ENCODE assay signal across 10 cellular contexts in genomic region chr6:149965191-149966020, GRCh38. TPM values are rescaled to one million over a fixed set of nuclear protein-coding genes. Genes with fewer than 3 reads are reported as not detected.
DNase-seq lines count a peak whose midpoint lies in the region; ATAC-seq, FAIRE-seq and TF ChIP-seq lines count a peak whose summit lies in the region.
"Had no signal": no experiment of that assay in that cellular context is flagged by ENCODE, and none has a peak within 500 bp of the region (broad histone marks: within the 10 kb centered on the region; RNA-seq: fewer than 3 reads in every experiment).

No MANE protein-coding gene starts in this region.

- POLR2A ChIA-PET in GM12878 (lab: Charles Lee): no interaction called here

- H3K9me3 ChIP-seq in GM12878 (replicated peaks; ENCODE audit: control insufficient read depth, insufficient read depth, low read length) (peaks cover 17% of the 10 kb centered on the region; the same call in 2 of the 3 replicates), lower lobe of right lung (no peaks in the 10 kb centered on the region), vagina (no peaks in the 10 kb centered on the region)

- H3K79me2 ChIP-seq in GM12878 (ENCODE audit: control insufficient read depth, insufficient read depth, low read length): no peaks in the 10 kb centered on the region

- 0 out of 2 replicates have a peak overlapping the region, but pooled peaks have one; percentile 9 for H3K4me2 ChIP-seq in GM12878 (ENCODE audit: control insufficient read depth, insufficient read depth)

- H3K27ac ChIP-seq in GM12878 (ENCODE audit: control insufficient read depth, insufficient read depth) (no peak overlapping the region), lower lobe of right lung (no peak overlapping the region), vagina (no peak overlapping the region)
- H3K27ac ChIP-seq: epithelial cell of prostate had no signal

- H3K4me1 ChIP-seq in GM12878 (ENCODE audit: control insufficient read depth, insufficient read depth, low read length): peaks cover 7% of the 10 kb centered on the region
- H3K4me1 ChIP-seq in lower lobe of right lung: peaks cover 25% of the 10 kb centered on the region
- H3K4me1 ChIP-seq in vagina: peaks cover 28% of the 10 kb centered on the region

- ATAC-seq in Right ventricle myocardium inferior (no peak), GM12878 (no peak), lower lobe of right lung (peak in 1 of 2 donors; percentile 2), GM19397 (IDR thresholded peaks at IDR 0.05; ENCODE audit: unreplicated experiment) (no peak)

- WGBS in GM12878 (ENCODE audit: insufficient coverage, insufficient replicate concordance, low lambda C conversion rate, missing lambda C conversion rate): 24% methylated on average over 38 of the region's 38 CpGs

- no TSS peak for BruUV-seq in GM12878 (replicated peaks; lab: Mats Ljungman, UMichigan)

- CTCF ChIA-PET in GM12878 (lab: Yijun Ruan, JAX): no interaction called here

- TF ChIP-seq POLR2A in GM12878 (IDR thresholded peaks at IDR 0.05; ENCODE audit: low read depth, low read length): no peak
- TF ChIP-seq POLR2A in vagina (IDR thresholded peaks at IDR 0.05): no peak

- H3K27me3 ChIP-seq in GM12878 (replicated peaks in 1 of 2; ENCODE audit: control insufficient read depth in 2 of 2, insufficient read depth in 2 of 2, low read length in 1 of 2) (peaks cover 17 to 21% of the 10 kb centered on the region in 2 experiments), lower lobe of right lung (ENCODE audit: low read depth) (peaks cover 51% of the 10 kb centered on the region), vagina (peaks cover 5% of the 10 kb centered on the region)

- FAIRE-seq in GM12878 (lab: Jason Lieb, UNC): no peak
- FAIRE-seq: G401.6 had no signal

- no peak for TF ChIP-seq EP300 in GM12878 (IDR thresholded peaks at IDR 0.05; ENCODE audit: borderline replicate concordance in 1 of 2, control insufficient read depth in 1 of 2, low read depth in 2 of 2, low read length in 2 of 2)

- no peak overlapping the region for H2AFZ ChIP-seq in GM12878 (ENCODE audit: control insufficient read depth, low read depth, low read length)

- H3K4me3 ChIP-seq in GM12878 (no peak overlapping the region), lower lobe of right lung (peak overlapping the region; percentile 64), vagina (peak overlapping the region; percentile 47 to 56)

- no peak for TF ChIP-seq RAD21 in GM12878 (IDR thresholded peaks at IDR 0.05; ENCODE audit: insufficient read depth, low read depth, low read length)

- peak; percentile 73 for DNase-seq in cardiac septum (ENCODE audit: low spot score)
- DNase-seq in Right ventricle myocardium inferior (ENCODE audit: missing footprints): no peak
- DNase-seq in GM12878 (ENCODE audit: low read depth, low spot score): no peak
- DNase-seq in lower lobe of right lung: no peak
- peak in 1 of 2 donors; percentile 78 for DNase-seq in vagina (ENCODE audit: extremely low spot score in 2 of 2)
- no peak for DNase-seq in amniotic stem cell (lab: John Stamatoyannopoulos, UW)
- DNase-seq in occipital lobe (lab: John Stamatoyannopoulos, UW): no peak

- TF ChIP-seq CTCF in GM12878 (IDR thresholded peaks at IDR 0.05 in 2 of 3, conservative IDR thresholded peaks at IDR 0.05 in 1 of 3; ENCODE audit: control insufficient read depth in 2 of 3, extremely low read depth in 1 of 3, insufficient read depth in 1 of 3, low read depth in 3 of 3, low read length in 3 of 3) (no peak), lower lobe of right lung (IDR thresholded peaks at IDR 0.05) (no peak), vagina (IDR thresholded peaks at IDR 0.05) (no peak)

- no peaks in the 10 kb centered on the region for H3K36me3 ChIP-seq in GM12878 (ENCODE audit: control insufficient read depth in 2 of 2, insufficient read depth in 2 of 2, low read length in 1 of 2)
- H3K36me3 ChIP-seq in lower lobe of right lung: no peaks in the 10 kb centered on the region
- no peaks in the 10 kb centered on the region for H3K36me3 ChIP-seq in vagina

- in situ Hi-C loops in GM12878 (cut with MboI): no loop called here

- no peak overlapping the region for H3K9ac ChIP-seq in GM12878 (ENCODE audit: control insufficient read depth, insufficient read depth, low read length)

- H4K20me1 ChIP-seq in GM12878 (ENCODE audit: control insufficient read depth, insufficient read depth): no peaks in the 10 kb centered on the region

- intact Hi-C loops in cardiac septum (cut with DNase I): no loop called here
- intact Hi-C loops in Right ventricle myocardium inferior (cut with DNase I): no loop called here
- intact Hi-C loops in GM12878 (cut with micrococcal nuclease; ENCODE audit: unreplicated experiment): no loop called here
- intact Hi-C loops in lower lobe of right lung (cut with DNase I): no loop called here
- intact Hi-C loops in vagina (cut with DNase I): no loop called here

- RAD21 ChIA-PET in GM12878 (lab: Charles Lee; ENCODE audit: unreplicated experiment): no interaction called here

- SMC1A ChIA-PET in GM12878 (lab: Charles Lee; ENCODE audit: uncharacterized antibody, unreplicated experiment): no interaction called here

RNA-seq across cellular contexts. Expression of gene ULBP1, which starts 1.7 kb away (rescaled TPM):
- total RNA-seq in cardiac septum: 0.16 TPM
- 0.30 TPM for total RNA-seq in Right ventricle myocardium inferior
- total RNA-seq in GM12878 (2013; cell fraction: nucleolus; rRNA removed): 0.15 TPM in 1 of 2 replicates, not detected in the other
- total RNA-seq in GM12878 (2014; rRNA removed): not detected in 2 replicates
- total RNA-seq in GM12878 (2014; rRNA removed; fragmentation: Illumina TruSeq; extraction: Trizol): not detected in 2 replicates
- total RNA-seq in GM12878 (2021): not detected in 2 replicates
- polyA plus RNA-seq in GM12878 (2011; ENCODE audit: low read depth): 0.07 TPM
- polyA plus RNA-seq in GM12878 (2011; rRNA removed): 0.10 and 0.12 TPM in 2 replicates
- polyA plus RNA-seq in GM12878 (2011; cell fraction: cytosol; rRNA removed): 0.07 TPM in 1 of 2 replicates, not detected in the other
- 0.03 and 0.10 TPM in 2 replicates for polyA plus RNA-seq in GM12878 (2011; cell fraction: nucleus; rRNA removed)
- 0.06 TPM in 1 of 2 replicates, not detected in the other for polyA plus RNA-seq in GM12878 (2012)
- polyA plus RNA-seq in GM12878 (2014; fragmentation: Illumina TruSeq; extraction: Trizol): 0.04 TPM in 1 of 2 replicates, not detected in the other
- polyA plus RNA-seq in GM12878 (2014; fragmentation: Nextera tagmentation; extraction: Ambion mirVana): under 1 TPM in 1 of 2 experiments, not detected in 1; 0.02 TPM
- not detected in 2 replicates for polyA plus RNA-seq in GM12878 (2014; rRNA removed)
- not detected for polyA plus RNA-seq in GM12878 (2016; fragmentation: Nextera tagmentation; extraction: Ambion mirVana)
- polyA minus RNA-seq in GM12878 (2011; rRNA and poly(A)+ RNA removed): not detected in 2 replicates
- polyA minus RNA-seq in GM12878 (2011; cell fraction: cytosol; rRNA and poly(A)+ RNA removed): not detected in 2 replicates
- polyA minus RNA-seq in GM12878 (2011; cell fraction: nucleus; rRNA and poly(A)+ RNA removed): 0.10 TPM in 1 of 2 replicates, not detected in the other
- total RNA-seq in lower lobe of right lung: 2.0 TPM
- total RNA-seq in vagina: not detected
- 3.9 TPM for total RNA-seq in occipital lobe

RNA-seq across cellular contexts. Expression of gene ULBP2, which starts 23.6 kb away (rescaled TPM):
- total RNA-seq in cardiac septum (1.1 TPM), Right ventricle myocardium inferior (1.3 TPM), GM12878 (2014; rRNA removed) (0.11 and 0.23 TPM in 2 replicates), GM12878 (2014; rRNA removed; fragmentation: Illumina TruSeq; extraction: Trizol) (0.14 TPM in 1 of 2 replicates, not detected in the other), GM12878 (2021) (not detected in 2 replicates), lower lobe of right lung (2.2 TPM), vagina (not detected), occipital lobe (5.3 TPM)
- total RNA-seq in GM12878 (2013; cell fraction: nucleolus; rRNA removed): 0.29 and 1.1 TPM in 2 replicates
- polyA plus RNA-seq in GM12878 (2011; ENCODE audit: low read depth): 0.28 TPM
- polyA plus RNA-seq in GM12878 (2011; rRNA removed) (1.2 and 2.5 TPM in 2 replicates), GM12878 (2014; fragmentation: Illumina TruSeq; extraction: Trizol) (0.22 TPM in 1 of 2 replicates, not detected in the other), GM12878 (2014; fragmentation: Nextera tagmentation; extraction: Ambion mirVana) (under 1 TPM; 0.20 to 0.21 TPM), GM12878 (2014; rRNA removed) (0.08 TPM in 1 of 2 replicates, not detected in the other), GM12878 (2016; fragmentation: Nextera tagmentation; extraction: Ambion mirVana) (under 1 TPM; 0.16 to 0.71 TPM)
- polyA plus RNA-seq in GM12878 (2011; cell fraction: cytosol; rRNA removed): 1.9 and 2.1 TPM in 2 replicates
- polyA plus RNA-seq in GM12878 (2011; cell fraction: nucleus; rRNA removed): 0.48 and 1.2 TPM in 2 replicates
- polyA plus RNA-seq in GM12878 (2012): 0.13 and 0.15 TPM in 2 replicates
- polyA minus RNA-seq in GM12878 (2011; rRNA and poly(A)+ RNA removed): 0.67 and 1.4 TPM in 2 replicates
- not detected in 2 replicates for polyA minus RNA-seq in GM12878 (2011; cell fraction: cytosol; rRNA and poly(A)+ RNA removed)
- 0.36 TPM in 1 of 2 replicates, not detected in the other for polyA minus RNA-seq in GM12878 (2011; cell fraction: nucleus; rRNA and poly(A)+ RNA removed)

RNA-seq across cellular contexts. Expression of gene RAET1G, which starts 42.5 kb away (rescaled TPM):
- total RNA-seq in cardiac septum (0.35 TPM), Right ventricle myocardium inferior (0.22 TPM), GM12878 (2014; rRNA removed) (not detected in 2 replicates), GM12878 (2014; rRNA removed; fragmentation: Illumina TruSeq; extraction: Trizol) (not detected in 2 replicates), GM12878 (2021) (not detected in 2 replicates), lower lobe of right lung (0.83 TPM), vagina (4.9 TPM), occipital lobe (not detected)
- total RNA-seq in GM12878 (2013; cell fraction: nucleolus; rRNA removed): not detected in 2 replicates
- polyA plus RNA-seq in GM12878 (2011; ENCODE audit: low read depth): not detected
- polyA plus RNA-seq in GM12878 (2011; rRNA removed) (not detected in 2 replicates), GM12878 (2014; fragmentation: Illumina TruSeq; extraction: Trizol) (not detected in 2 replicates), GM12878 (2014; fragmentation: Nextera tagmentation; extraction: Ambion mirVana) (not detected), GM12878 (2014; rRNA removed) (not detected in 2 replicates), GM12878 (2016; fragmentation: Nextera tagmentation; extraction: Ambion mirVana) (not detected)
- polyA plus RNA-seq in GM12878 (2011; cell fraction: cytosol; rRNA removed): not detected in 2 replicates
- polyA plus RNA-seq in GM12878 (2011; cell fraction: nucleus; rRNA removed): not detected in 2 replicates
- polyA plus RNA-seq in GM12878 (2012): not detected in 2 replicates
- polyA minus RNA-seq in GM12878 (2011; rRNA and poly(A)+ RNA removed): not detected in 2 replicates
- polyA minus RNA-seq in GM12878 (2011; cell fraction: cytosol; rRNA and poly(A)+ RNA removed): not detected in 2 replicates
- polyA minus RNA-seq in GM12878 (2011; cell fraction: nucleus; rRNA and poly(A)+ RNA removed): not detected in 2 replicates

RNA-seq across cellular contexts. Expression of gene RAET1L, which starts 59.9 kb away (rescaled TPM):
- total RNA-seq in cardiac septum: not detected
- not detected for total RNA-seq in Right ventricle myocardium inferior
- total RNA-seq in GM12878 (2013; cell fraction: nucleolus; rRNA removed): not detected in 2 replicates
- not detected in 2 replicates for total RNA-seq in GM12878 (2014; rRNA removed)
- total RNA-seq in GM12878 (2014; rRNA removed; fragmentation: Illumina TruSeq; extraction: Trizol): not detected in 2 replicates
- total RNA-seq in GM12878 (2021): not detected in 2 replicates
- not detected for polyA plus RNA-seq in GM12878 (2011; ENCODE audit: low read depth)
- polyA plus RNA-seq in GM12878 (2011; rRNA removed): not detected in 2 replicates
- not detected in 2 replicates for polyA plus RNA-seq in GM12878 (2011; cell fraction: cytosol; rRNA removed)
- polyA plus RNA-seq in GM12878 (2011; cell fraction: nucleus; rRNA removed): not detected in 2 replicates
- not detected in 2 replicates for polyA plus RNA-seq in GM12878 (2012)
- polyA plus RNA-seq in GM12878 (2014; fragmentation: Illumina TruSeq; extraction: Trizol): not detected in 2 replicates
- polyA plus RNA-seq in GM12878 (2014; fragmentation: Nextera tagmentation; extraction: Ambion mirVana): not detected
- not detected in 2 replicates for polyA plus RNA-seq in GM12878 (2014; rRNA removed)
- not detected for polyA plus RNA-seq in GM12878 (2016; fragmentation: Nextera tagmentation; extraction: Ambion mirVana)
- not detected in 2 replicates for polyA minus RNA-seq in GM12878 (2011; rRNA and poly(A)+ RNA removed)
- polyA minus RNA-seq in GM12878 (2011; cell fraction: cytosol; rRNA and poly(A)+ RNA removed): not detected in 2 replicates
- not detected in 2 replicates for polyA minus RNA-seq in GM12878 (2011; cell fraction: nucleus; rRNA and poly(A)+ RNA removed)
- not detected for total RNA-seq in lower lobe of right lung
- total RNA-seq in vagina: 8.3 TPM
- total RNA-seq in occipital lobe: 0.62 TPM
